Comparison of ENCODE assay signal across 17 cellular contexts in the genomic region with DNA sequence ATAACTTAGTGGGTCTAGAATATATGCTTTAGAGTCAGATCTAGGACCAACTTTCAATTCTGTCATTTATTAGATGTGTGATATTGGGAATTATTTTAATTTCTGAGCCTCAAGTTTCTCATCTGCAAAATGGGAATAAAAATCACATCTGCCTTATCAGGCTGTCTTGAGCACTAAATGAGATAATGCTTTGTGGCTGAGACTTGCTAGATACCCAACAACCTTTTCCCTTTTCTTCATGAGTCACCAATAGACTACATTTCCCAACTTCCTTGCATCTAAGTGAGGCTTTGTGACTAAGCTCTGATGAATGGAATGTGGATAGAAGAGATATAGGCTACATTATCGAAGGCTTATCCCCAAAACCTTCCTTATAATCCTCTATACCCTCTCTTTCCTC.
A peak's percentile ranks its signal among the peaks of the same experiment; 100 is the strongest.
DNase-seq lines count a peak whose midpoint lies in the region; ATAC-seq and TF ChIP-seq lines count a peak whose summit lies in the region.
"Had no signal": no experiment of that assay in that cellular context is flagged by ENCODE, and none has a peak within 500 bp of the region (broad histone marks: within the 10 kb centered on the region; RNA-seq: fewer than 3 reads in every experiment).

No MANE protein-coding gene starts in this region.

- H3K27ac Mint-ChIP-seq in endothelial cell (ENCODE audit: unreplicated experiment), result no peak overlapping the region
- H3K27ac Mint-ChIP-seq: activated CD4-positive, alpha-beta memory T cell treated with anti-CD3 and anti-CD28 coated beads for 36 hours; B cell; stimulated activated naive B cell treated with anti-CD40 and anti-IgM and Interleukin-4, amounts not matched to agents 10 μg/mL and 1 μg/mL and 100 μg/mL, for 72 hours; T-helper 17 cell had no signal

- H3K4me1 Mint-ChIP-seq in endothelial cell (ENCODE audit: unreplicated experiment), result peaks cover 7% of the 10 kb centered on the region

- TF ChIP-seq CTCF in AG04449 (IDR thresholded peaks at IDR 0.05; ENCODE audit: insufficient read depth, low read length, missing control alignments), result no peak
- no peak for TF ChIP-seq CTCF in foreskin fibroblast (IDR thresholded peaks at IDR 0.05; ENCODE audit: low read depth, low read length)
- TF ChIP-seq CTCF in omental fat pad (IDR thresholded peaks at IDR 0.05), result no peak
- no peak for TF ChIP-seq CTCF in endothelial cell (IDR thresholded peaks at IDR 0.05; ENCODE audit: unreplicated experiment)

- H3K27me3 Mint-ChIP-seq in endothelial cell (ENCODE audit: unreplicated experiment), result peaks cover 2% of the 10 kb centered on the region
- H3K27me3 Mint-ChIP-seq: activated CD4-positive, alpha-beta memory T cell treated with anti-CD3 and anti-CD28 coated beads for 36 hours; B cell; T-helper 17 cell had no signal

- peak; percentile 45 for DNase-seq in AG04449 (ENCODE audit: low read depth, low spot score)
- peak; percentile 88 for DNase-seq in HCEC 1CT
- peak; percentile 68 to 88 for DNase-seq in foreskin fibroblast
- no peak for DNase-seq in omental fat pad (ENCODE audit: low spot score)
- no peak for DNase-seq in DMS153 treated with DMSO at 0.1 percent for 48 hours (lab: John Stamatoyannopoulos, UW; ENCODE audit: unreplicated experiment)
- DNase-seq in endothelial cell (ENCODE audit: low spot score), result no peak
- DNase-seq in dermis blood vessel endothelial cell, result no peak
- DNase-seq: activated CD4-positive, alpha-beta memory T cell treated with anti-CD3 and anti-CD28 coated beads for 36 hours; body of pancreas; DMS53; retina; stimulated activated CD4-positive, alpha-beta T cell treated with anti-CD3 and anti-CD28 coated beads, Interleukin-4, amount 100 ng/mL, for 24 hours; stimulated activated naive B cell treated with anti-CD40 and anti-IgM and Interleukin-4, amounts not matched to agents 10 μg/mL and 1 μg/mL and 100 μg/mL, for 72 hours; T-helper 17 cell had no signal

- H3K9me3 Mint-ChIP-seq in endothelial cell (ENCODE audit: unreplicated experiment), result no peaks in the 10 kb centered on the region
- H3K9me3 Mint-ChIP-seq: activated CD4-positive, alpha-beta memory T cell treated with anti-CD3 and anti-CD28 coated beads for 36 hours; stimulated activated naive B cell treated with anti-CD40 and anti-IgM and Interleukin-4, amounts not matched to agents 10 μg/mL and 1 μg/mL and 100 μg/mL, for 72 hours had no signal

- peak overlapping the region; percentile 4 for H3K27ac ChIP-seq in adipose tissue (ENCODE audit: low read depth, low read length)
- H3K27ac ChIP-seq: body of pancreas had no signal

- no peaks in the 10 kb centered on the region for H3K36me3 Mint-ChIP-seq in endothelial cell (ENCODE audit: low read depth, unreplicated experiment)
- H3K36me3 Mint-ChIP-seq: activated CD4-positive, alpha-beta memory T cell treated with anti-CD3 and anti-CD28 coated beads for 36 hours; stimulated activated naive B cell treated with anti-CD40 and anti-IgM and Interleukin-4, amounts not matched to agents 10 μg/mL and 1 μg/mL and 100 μg/mL, for 72 hours had no signal

- CTCF ChIA-PET in AG04449 (lab: Yijun Ruan, JAX), result no interaction called here

- POLR2A ChIA-PET in AG04449 (lab: Yijun Ruan, JAX), result no interaction called here

- H3K4me3 ChIP-seq in AG04449 (ENCODE audit: low read depth, low read length), result no peak overlapping the region
- H3K4me3 ChIP-seq in foreskin fibroblast (ENCODE audit: low read depth in 1 of 2, low read length in 2 of 2), result no peak overlapping the region
- H3K4me3 ChIP-seq: body of pancreas, GM12878 had no signal

- WGBS in adipose tissue, 3 donors, result 85 to 94% (median 90%) methylated on average over 1 of the region's 1 CpG

- ATAC-seq in omental fat pad (ENCODE audit: low FRiP score), result no peak
- ATAC-seq: body of pancreas; GM12878; stimulated activated naive B cell treated with anti-CD40 and anti-IgM and Interleukin-4, amounts not matched to agents 10 μg/mL and 1 μg/mL and 100 μg/mL, for 72 hours; T-helper 17 cell had no signal

- no peak overlapping the region for H3K4me3 Mint-ChIP-seq in endothelial cell (ENCODE audit: unreplicated experiment)
- H3K4me3 Mint-ChIP-seq: activated CD4-positive, alpha-beta memory T cell treated with anti-CD3 and anti-CD28 coated beads for 36 hours; B cell; stimulated activated naive B cell treated with anti-CD40 and anti-IgM and Interleukin-4, amounts not matched to agents 10 μg/mL and 1 μg/mL and 100 μg/mL, for 72 hours; T-helper 17 cell had no signal

Comparison
In these comparisons a context has a peak if more than half of its experiments do, and no peak if none do; other contexts are left out.
1. DNase-seq: peak in AG04449 (single experiment), HCEC 1CT (single experiment) and foreskin fibroblast (2 of 2); none in omental fat pad (single experiment), DMS153 treated with DMSO at 0.1 percent for 48 hours (single experiment), endothelial cell (single experiment) and dermis blood vessel endothelial cell (single experiment).